ENCODE assay signal across 2 cellular contexts in the genomic region with DNA sequence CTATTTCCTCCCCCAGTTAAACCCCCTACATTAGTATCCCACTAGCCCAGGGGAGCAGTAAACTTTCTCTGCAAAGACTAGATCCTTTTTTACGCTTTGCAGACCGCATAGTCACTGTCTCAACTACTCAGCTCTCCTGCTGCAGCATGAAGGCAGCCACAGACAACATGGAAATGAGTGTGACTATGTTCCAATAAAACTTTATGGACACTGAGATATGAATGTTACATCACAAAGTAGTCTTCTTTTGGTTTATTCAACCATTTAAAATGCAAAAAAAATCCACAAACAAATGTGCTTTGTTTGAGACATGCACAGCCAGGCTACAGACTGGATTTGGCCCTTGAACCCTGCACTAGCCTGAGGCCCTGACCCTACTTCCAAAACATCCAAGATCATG.
TF ChIP-seq lines count a peak whose summit lies in the region.

No MANE protein-coding gene starts in this region.

TF ChIP-seq in endothelial cell of umbilical vein, 7 proteins besides CTCF, POLR2A, EP300 and RAD21:
- TF ChIP-seq FOS (IDR thresholded peaks at IDR 0.05; ENCODE audit: borderline replicate concordance, insufficient read depth, low read length) (no peak), EZH2 (IDR thresholded peaks at IDR 0.05; ENCODE audit: borderline replicate concordance, low read depth, low read length, severe bottlenecking) (no peak), GATA2 (IDR thresholded peaks at IDR 0.05; ENCODE audit: insufficient read depth, insufficient read length, low read depth, low read length) (no peak)
- TF ChIP-seq, protein P1, sequence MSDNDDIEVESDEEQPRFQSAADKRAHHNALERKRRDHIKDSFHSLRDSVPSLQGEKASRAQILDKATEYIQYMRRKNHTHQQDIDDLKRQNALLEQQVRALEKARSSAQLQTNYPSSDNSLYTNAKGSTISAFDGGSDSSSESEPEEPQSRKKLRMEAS (IDR thresholded peaks at IDR 0.05; ENCODE audit: insufficient read depth, insufficient read length) = no peak

TF ChIP-seq in HEK293T, 16 proteins besides CTCF, POLR2A, EP300 and RAD21:
- TF ChIP-seq HDGF (IDR thresholded peaks at IDR 0.05; ENCODE audit: borderline replicate concordance) = no peak
- no peak for TF ChIP-seq ELF4 (IDR thresholded peaks at IDR 0.05)
- TF ChIP-seq NFRKB (IDR thresholded peaks at IDR 0.05) = no peak
- no peak for TF ChIP-seq FOXA1 (IDR thresholded peaks at IDR 0.05)
- no peak for TF ChIP-seq ZNF384 (IDR thresholded peaks at IDR 0.05)
- TF ChIP-seq ARNT (IDR thresholded peaks at IDR 0.05) = no peak
